Comparison of ENCODE assay signal across 1 cellular context in the genomic region with DNA sequence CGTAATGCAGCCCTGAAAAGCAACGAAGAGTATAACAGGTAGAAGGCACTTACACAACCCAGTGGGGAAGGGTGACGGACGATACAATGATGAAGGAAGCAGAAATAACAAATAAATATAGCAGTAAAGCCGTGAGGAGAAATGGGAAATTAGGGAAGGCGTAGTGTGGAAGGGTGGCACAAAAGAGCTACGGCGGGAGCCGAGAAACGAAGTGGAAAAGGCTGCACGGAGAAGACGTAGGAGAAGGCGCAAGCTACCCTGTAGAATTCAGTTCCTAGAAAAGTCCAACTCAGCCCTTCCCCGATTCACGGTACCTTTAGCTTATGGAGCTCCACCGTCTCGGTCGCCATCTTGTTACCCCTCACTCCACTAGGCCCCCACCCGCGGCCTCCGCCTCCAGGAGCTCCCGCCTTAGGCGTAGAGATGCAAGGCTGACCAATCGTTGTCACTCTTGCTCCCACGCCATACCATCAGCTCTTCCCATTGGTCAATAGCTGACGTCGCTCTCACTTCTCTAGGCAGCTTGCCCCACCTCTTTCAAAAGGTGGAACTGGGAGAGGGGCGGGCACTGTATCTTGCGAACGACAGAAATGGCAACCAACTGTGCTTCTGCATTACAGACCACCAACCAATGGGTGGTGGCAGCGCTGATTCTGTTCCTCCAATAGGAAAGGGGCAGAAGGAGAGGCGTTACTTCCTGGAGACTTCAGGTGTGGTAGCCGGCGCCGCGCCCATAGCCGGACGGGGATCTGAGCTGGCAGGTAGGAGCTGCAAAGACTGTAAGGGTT.
TF ChIP-seq lines count a peak whose summit lies in the region.

TSS of gene ORMDL2 (plus strand) at position 690 of the 788 bp plus-strand sequence. CDS start 959 bp downstream, outside the sequence.
TSS of gene SARNP (minus strand) at position 373 of the 788 bp plus-strand sequence. CDS start at position 350, 23 bp downstream.

TF ChIP-seq in K562, 482 proteins besides CTCF, POLR2A, EP300 and RAD21 (continued from another document and continues in another):
- TF ChIP-seq ZNF324 (CRISPR knock-in tag; IDR thresholded peaks at IDR 0.05) (no peak), POLR3G (IDR thresholded peaks at IDR 0.05; ENCODE audit: extremely low read depth, insufficient read length, insufficient replicate concordance) (no peak), CXXC5 (CRISPR knock-in tag; IDR thresholded peaks at IDR 0.05) (peak; percentile 95), MAZ (CRISPR knock-in tag; conservative IDR thresholded peaks at IDR 0.05 in 1 of 2, IDR thresholded peaks at IDR 0.05 in 1 of 2) (peak; percentile 99 to 100), BRF1 (IDR thresholded peaks at IDR 0.05; ENCODE audit: borderline replicate concordance, extremely low read depth, insufficient read length) (no peak), CBX8 (IDR thresholded peaks at IDR 0.05; ENCODE audit: borderline replicate concordance, extremely low read depth, low read depth, low read length, poor library complexity, severe bottlenecking) (no peak), BDP1 (IDR thresholded peaks at IDR 0.05; ENCODE audit: insufficient read depth, insufficient read length) (no peak), ARID1B (IDR thresholded peaks at IDR 0.05) (peak; percentile 48), LEF1 (IDR thresholded peaks at IDR 0.05) (no peak), MXD1 (CRISPR knock-in tag; IDR thresholded peaks at IDR 0.05; ENCODE audit: borderline replicate concordance, poor library complexity, severe bottlenecking) (no peak), RERE (CRISPR knock-in tag; IDR thresholded peaks at IDR 0.05; ENCODE audit: borderline replicate concordance) (no peak), SMARCC2 (IDR thresholded peaks at IDR 0.05; ENCODE audit: low read depth) (peak; percentile 48; the same call in 1 of the 2 replicates), HNRNPH1 (optimal IDR thresholded peaks at IDR 0.05; ENCODE audit: low read depth, low read length) (no peak), FOXA1 (IDR thresholded peaks at IDR 0.05; ENCODE audit: borderline replicate concordance) (no peak), TAL1 (IDR thresholded peaks at IDR 0.05) (no peak), TEAD1 (CRISPR knock-in tag; IDR thresholded peaks at IDR 0.05) (0 out of 4 replicates have a peak, but pooled peaks of 1 of the 2 experiments have one; percentile 56), PHB (CRISPR knock-in tag; IDR thresholded peaks at IDR 0.05) (no peak), NFIX (CRISPR knock-in tag; IDR thresholded peaks at IDR 0.05; ENCODE audit: low read depth) (no peak), ZNF274 (IDR thresholded peaks at IDR 0.05; ENCODE audit: borderline replicate concordance, low read depth, low read length) (no peak), ZNF830 (CRISPR knock-in tag; IDR thresholded peaks at IDR 0.05) (no peak), ZKSCAN1 (IDR thresholded peaks at IDR 0.05; ENCODE audit: low read depth, low read length) (no peak), MTA3 (IDR thresholded peaks at IDR 0.05; ENCODE audit: borderline replicate concordance) (peak; percentile 59; the same call in 1 of the 2 replicates), RHOXF2B (CRISPR knock-in tag; conservative IDR thresholded peaks at IDR 0.05) (no peak), NFRKB (IDR thresholded peaks at IDR 0.05; ENCODE audit: low read depth) (peak; percentile 100), ZNF24 (IDR thresholded peaks at IDR 0.05) (no peak), SMAD2 (IDR thresholded peaks at IDR 0.05; ENCODE audit: low read depth, low read length) (no peak)
- TF ChIP-seq, protein P1, sequence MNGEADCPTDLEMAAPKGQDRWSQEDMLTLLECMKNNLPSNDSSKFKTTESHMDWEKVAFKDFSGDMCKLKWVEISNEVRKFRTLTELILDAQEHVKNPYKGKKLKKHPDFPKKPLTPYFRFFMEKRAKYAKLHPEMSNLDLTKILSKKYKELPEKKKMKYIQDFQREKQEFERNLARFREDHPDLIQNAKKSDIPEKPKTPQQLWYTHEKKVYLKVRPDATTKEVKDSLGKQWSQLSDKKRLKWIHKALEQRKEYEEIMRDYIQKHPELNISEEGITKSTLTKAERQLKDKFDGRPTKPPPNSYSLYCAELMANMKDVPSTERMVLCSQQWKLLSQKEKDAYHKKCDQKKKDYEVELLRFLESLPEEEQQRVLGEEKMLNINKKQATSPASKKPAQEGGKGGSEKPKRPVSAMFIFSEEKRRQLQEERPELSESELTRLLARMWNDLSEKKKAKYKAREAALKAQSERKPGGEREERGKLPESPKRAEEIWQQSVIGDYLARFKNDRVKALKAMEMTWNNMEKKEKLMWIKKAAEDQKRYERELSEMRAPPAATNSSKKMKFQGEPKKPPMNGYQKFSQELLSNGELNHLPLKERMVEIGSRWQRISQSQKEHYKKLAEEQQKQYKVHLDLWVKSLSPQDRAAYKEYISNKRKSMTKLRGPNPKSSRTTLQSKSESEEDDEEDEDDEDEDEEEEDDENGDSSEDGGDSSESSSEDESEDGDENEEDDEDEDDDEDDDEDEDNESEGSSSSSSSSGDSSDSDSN (IDR thresholded peaks at IDR 0.05; ENCODE audit: borderline replicate concordance in 1 of 2, low read depth in 2 of 2, low read length in 2 of 2), result 0 out of 4 replicates have a peak, but pooled peaks of 1 of the 2 experiments have one; percentile 41
- TF ChIP-seq, protein P2, sequence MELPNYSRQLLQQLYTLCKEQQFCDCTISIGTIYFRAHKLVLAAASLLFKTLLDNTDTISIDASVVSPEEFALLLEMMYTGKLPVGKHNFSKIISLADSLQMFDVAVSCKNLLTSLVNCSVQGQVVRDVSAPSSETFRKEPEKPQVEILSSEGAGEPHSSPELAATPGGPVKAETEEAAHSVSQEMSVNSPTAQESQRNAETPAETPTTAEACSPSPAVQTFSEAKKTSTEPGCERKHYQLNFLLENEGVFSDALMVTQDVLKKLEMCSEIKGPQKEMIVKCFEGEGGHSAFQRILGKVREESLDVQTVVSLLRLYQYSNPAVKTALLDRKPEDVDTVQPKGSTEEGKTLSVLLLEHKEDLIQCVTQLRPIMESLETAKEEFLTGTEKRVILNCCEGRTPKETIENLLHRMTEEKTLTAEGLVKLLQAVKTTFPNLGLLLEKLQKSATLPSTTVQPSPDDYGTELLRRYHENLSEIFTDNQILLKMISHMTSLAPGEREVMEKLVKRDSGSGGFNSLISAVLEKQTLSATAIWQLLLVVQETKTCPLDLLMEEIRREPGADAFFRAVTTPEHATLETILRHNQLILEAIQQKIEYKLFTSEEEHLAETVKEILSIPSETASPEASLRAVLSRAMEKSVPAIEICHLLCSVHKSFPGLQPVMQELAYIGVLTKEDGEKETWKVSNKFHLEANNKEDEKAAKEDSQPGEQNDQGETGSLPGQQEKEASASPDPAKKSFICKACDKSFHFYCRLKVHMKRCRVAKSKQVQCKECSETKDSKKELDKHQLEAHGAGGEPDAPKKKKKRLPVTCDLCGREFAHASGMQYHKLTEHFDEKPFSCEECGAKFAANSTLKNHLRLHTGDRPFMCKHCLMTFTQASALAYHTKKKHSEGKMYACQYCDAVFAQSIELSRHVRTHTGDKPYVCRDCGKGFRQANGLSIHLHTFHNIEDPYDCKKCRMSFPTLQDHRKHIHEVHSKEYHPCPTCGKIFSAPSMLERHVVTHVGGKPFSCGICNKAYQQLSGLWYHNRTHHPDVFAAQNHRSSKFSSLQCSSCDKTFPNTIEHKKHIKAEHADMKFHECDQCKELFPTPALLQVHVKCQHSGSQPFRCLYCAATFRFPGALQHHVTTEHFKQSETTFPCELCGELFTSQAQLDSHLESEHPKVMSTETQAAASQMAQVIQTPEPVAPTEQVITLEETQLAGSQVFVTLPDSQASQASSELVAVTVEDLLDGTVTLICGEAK (IDR thresholded peaks at IDR 0.05), result peak; percentile 89
- TF ChIP-seq, protein P2 (CRISPR knock-in tag; IDR thresholded peaks at IDR 0.05), result no peak
- TF ChIP-seq, protein P3, sequence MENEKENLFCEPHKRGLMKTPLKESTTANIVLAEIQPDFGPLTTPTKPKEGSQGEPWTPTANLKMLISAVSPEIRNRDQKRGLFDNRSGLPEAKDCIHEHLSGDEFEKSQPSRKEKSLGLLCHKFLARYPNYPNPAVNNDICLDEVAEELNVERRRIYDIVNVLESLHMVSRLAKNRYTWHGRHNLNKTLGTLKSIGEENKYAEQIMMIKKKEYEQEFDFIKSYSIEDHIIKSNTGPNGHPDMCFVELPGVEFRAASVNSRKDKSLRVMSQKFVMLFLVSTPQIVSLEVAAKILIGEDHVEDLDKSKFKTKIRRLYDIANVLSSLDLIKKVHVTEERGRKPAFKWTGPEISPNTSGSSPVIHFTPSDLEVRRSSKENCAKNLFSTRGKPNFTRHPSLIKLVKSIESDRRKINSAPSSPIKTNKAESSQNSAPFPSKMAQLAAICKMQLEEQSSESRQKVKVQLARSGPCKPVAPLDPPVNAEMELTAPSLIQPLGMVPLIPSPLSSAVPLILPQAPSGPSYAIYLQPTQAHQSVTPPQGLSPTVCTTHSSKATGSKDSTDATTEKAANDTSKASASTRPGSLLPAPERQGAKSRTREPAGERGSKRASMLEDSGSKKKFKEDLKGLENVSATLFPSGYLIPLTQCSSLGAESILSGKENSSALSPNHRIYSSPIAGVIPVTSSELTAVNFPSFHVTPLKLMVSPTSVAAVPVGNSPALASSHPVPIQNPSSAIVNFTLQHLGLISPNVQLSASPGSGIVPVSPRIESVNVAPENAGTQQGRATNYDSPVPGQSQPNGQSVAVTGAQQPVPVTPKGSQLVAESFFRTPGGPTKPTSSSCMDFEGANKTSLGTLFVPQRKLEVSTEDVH (IDR thresholded peaks at IDR 0.05; ENCODE audit: low read depth, partially characterized antibody), result peak; percentile 70
